Comparison of ENCODE assay signal across 10 cellular contexts in the genomic region with DNA sequence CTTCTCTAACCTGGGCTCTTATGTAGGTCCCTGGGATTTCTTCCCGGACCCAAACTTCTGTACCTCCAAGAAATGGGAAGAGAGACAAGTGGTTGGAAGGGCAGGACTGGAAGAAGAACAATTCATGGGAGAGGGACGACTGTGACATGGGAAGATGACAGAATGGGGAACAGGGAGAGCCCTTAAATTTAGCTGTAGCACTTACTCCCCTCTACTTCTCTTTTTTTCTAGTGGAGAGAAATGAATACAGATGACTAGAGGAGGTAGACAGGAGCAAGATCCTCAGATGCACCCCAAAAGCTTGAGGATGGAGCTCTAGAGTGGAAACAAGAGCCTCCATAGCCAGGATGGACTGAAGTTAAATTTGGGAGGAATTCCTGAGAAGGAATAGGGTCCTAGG. TPM values are rescaled to one million over a fixed set of nuclear protein-coding genes. Genes with fewer than 3 reads are reported as not detected.
DNase-seq lines count a peak whose midpoint lies in the region; ATAC-seq and TF ChIP-seq lines count a peak whose summit lies in the region.
"Had no signal": no experiment of that assay in that cellular context is flagged by ENCODE, and none has a peak within 500 bp of the region (broad histone marks: within the 10 kb centered on the region; RNA-seq: fewer than 3 reads in every experiment).

No MANE protein-coding gene starts in this region.

- peak overlapping the region; percentile 13 to 97 (median 67) for H3K27ac ChIP-seq in Peyer's patch
- peak overlapping the region in 3 of 4 donors; percentile 50 to 98 (median 97) for H3K27ac ChIP-seq in esophagus muscularis mucosa (replicated peaks in 1 of 4)
- peak overlapping the region; percentile 90 for H3K27ac ChIP-seq in subcutaneous abdominal adipose tissue (ENCODE audit: low read depth, low read length)
- H3K27ac ChIP-seq: brain microvascular endothelial cell had no signal

- TF ChIP-seq POLR2A in Peyer's patch (IDR thresholded peaks at IDR 0.05) (no peak), esophagus muscularis mucosa (IDR thresholded peaks at IDR 0.05; ENCODE audit: low read depth) (no peak)

- H3K9me3 Mint-ChIP-seq in activated CD8-positive, alpha-beta memory T cell treated with anti-CD3 and anti-CD28 coated beads, Interleukin-2, amount 10 ng/mL, durations not matched to agents 7 days and 5 days (ENCODE audit: low read depth) = no peaks in the 10 kb centered on the region

- H3K4me3 Mint-ChIP-seq in activated CD8-positive, alpha-beta memory T cell treated with anti-CD3 and anti-CD28 coated beads, Interleukin-2, amount 10 ng/mL, durations not matched to agents 7 days and 5 days = peak overlapping the region; percentile 92

- H3K36me3 ChIP-seq in Peyer's patch = no peaks in the 10 kb centered on the region
- H3K36me3 ChIP-seq in esophagus muscularis mucosa = peaks cover 0 to 11% (median 0%) of the 10 kb centered on the region in 4 donors
- H3K36me3 ChIP-seq in subcutaneous abdominal adipose tissue (ENCODE audit: control insufficient read depth in 5 of 5, insufficient read depth in 5 of 5, low read length in 5 of 5) = peaks cover 0 to 4% (median 0%) of the 10 kb centered on the region in 5 donors
- H3K36me3 ChIP-seq in MG63 = peaks cover 3% of the 10 kb centered on the region; the same call in 1 of the 2 replicates

- H3K9ac ChIP-seq in subcutaneous abdominal adipose tissue (ENCODE audit: low read length in 5 of 5) = peak overlapping the region in 2 of 5 donors; percentile 1 to 8

- TF ChIP-seq CTCF in Peyer's patch (IDR thresholded peaks at IDR 0.05) (no peak), esophagus muscularis mucosa (IDR thresholded peaks at IDR 0.05) (no peak)

- peak overlapping the region; percentile 89 for H3K27ac Mint-ChIP-seq in activated CD8-positive, alpha-beta memory T cell treated with anti-CD3 and anti-CD28 coated beads, Interleukin-2, amount 10 ng/mL, durations not matched to agents 7 days and 5 days

- H3K4me3 ChIP-seq in Peyer's patch (peak overlapping the region in 3 of 4 donors; percentile 25 to 96 (median 74)), esophagus muscularis mucosa (peak overlapping the region in 3 of 4 donors; percentile 4 to 99 (median 92)), subcutaneous abdominal adipose tissue (ENCODE audit: low read depth in 1 of 5, low read length in 5 of 5) (peak overlapping the region; percentile 77 to 87 (median 84)), MG63 (no peak overlapping the region)

- H3K4me1 Mint-ChIP-seq in activated CD8-positive, alpha-beta memory T cell treated with anti-CD3 and anti-CD28 coated beads, Interleukin-2, amount 10 ng/mL, durations not matched to agents 7 days and 5 days = peaks cover 66% of the 10 kb centered on the region

- H3K27me3 ChIP-seq in Peyer's patch (no peaks in the 10 kb centered on the region), esophagus muscularis mucosa (no peaks in the 10 kb centered on the region), subcutaneous abdominal adipose tissue (ENCODE audit: control insufficient read depth in 5 of 5, insufficient read depth in 4 of 5, low read length in 5 of 5) (no peaks in the 10 kb centered on the region), MG63 (no peaks in the 10 kb centered on the region)
- H3K27me3 ChIP-seq: brain microvascular endothelial cell had no signal

- H3K9me3 ChIP-seq in Peyer's patch (no peaks in the 10 kb centered on the region), esophagus muscularis mucosa (no peaks in the 10 kb centered on the region), subcutaneous abdominal adipose tissue (ENCODE audit: control insufficient read depth in 5 of 5, low read length in 5 of 5) (no peaks in the 10 kb centered on the region), MG63 (no peaks in the 10 kb centered on the region)

- H3K27me3 Mint-ChIP-seq in activated CD8-positive, alpha-beta memory T cell treated with anti-CD3 and anti-CD28 coated beads, Interleukin-2, amount 10 ng/mL, durations not matched to agents 7 days and 5 days = no peaks in the 10 kb centered on the region

- no peak for TF ChIP-seq EP300 in esophagus muscularis mucosa (IDR thresholded peaks at IDR 0.05)

- H3K4me1 ChIP-seq in Peyer's patch (peaks cover 0 to 61% (median 45%) of the 10 kb centered on the region in 4 donors), esophagus muscularis mucosa (peaks cover 56 to 78% (median 69%) of the 10 kb centered on the region in 4 donors), subcutaneous abdominal adipose tissue (ENCODE audit: control insufficient read depth in 5 of 5, insufficient read depth in 5 of 5, low read length in 5 of 5) (peaks cover 18 to 75% (median 65%) of the 10 kb centered on the region in 5 donors)

- WGBS in esophagus muscularis mucosa = 78% methylated on average over 2 of the region's 2 CpGs

- peaks cover 46% of the 10 kb centered on the region for H3K36me3 Mint-ChIP-seq in activated CD8-positive, alpha-beta memory T cell treated with anti-CD3 and anti-CD28 coated beads, Interleukin-2, amount 10 ng/mL, durations not matched to agents 7 days and 5 days

- no peak for DNase-seq in activated CD8-positive, alpha-beta memory T cell treated with anti-CD3 and anti-CD28 coated beads, Interleukin-2, amount 10 ng/mL, durations not matched to agents 7 days and 5 days
- no peak for DNase-seq in activated CD8-positive, alpha-beta memory T cell treated with anti-CD3 and anti-CD28 coated beads, Interleukin-2, amount 50 U/mL, for 4 hours
- DNase-seq in Peyer's patch (no peak), esophagus muscularis mucosa (ENCODE audit: extremely low spot score) (no peak), NCI-H82 (lab: John Stamatoyannopoulos, UW) (no peak), HK-2 (ENCODE audit: unreplicated experiment) (no peak), MG63 (no peak)
- DNase-seq: NCI-H146 had no signal

- CTCF ChIA-PET in activated CD8-positive, alpha-beta memory T cell treated with anti-CD3 and anti-CD28 coated beads, Interleukin-2, amount 10 ng/mL, durations not matched to agents 7 days and 5 days (lab: Charles Lee) = interaction anchor here (0.7 to 17.3 kb wide), 7 partner anchors 13 to 234 kb away, joined by 3 to 311 read pairs (median 26); a partner anchor contains a TSS

- intact Hi-C loops in esophagus muscularis mucosa (cut with DNase I) = loop anchor here (5.0 kb wide), 1 partner anchor 41 kb away; a partner anchor contains a TSS

- no peak for ATAC-seq in activated CD8-positive, alpha-beta memory T cell treated with anti-CD3 and anti-CD28 coated beads, Interleukin-2, amount 10 ng/mL, durations not matched to agents 7 days and 5 days

RNA-seq across cellular contexts. Expression of a gene that starts 2.3 kb away (rescaled TPM):
- 100 to 1,000 TPM; 154 to 163 TPM for total RNA-seq in activated CD8-positive, alpha-beta memory T cell treated with anti-CD3 and anti-CD28 coated beads, Interleukin-2, amount 10 ng/mL, durations not matched to agents 7 days and 5 days
- 10 to 100 TPM; 33.8 to 83.0 (median 67.0) TPM for total RNA-seq in Peyer's patch
- 10 to 100 TPM; 53.6 to 75.5 (median 59.4) TPM for total RNA-seq in esophagus muscularis mucosa
- total RNA-seq in MG63 (2014; rRNA removed; shearing (Covaris generic); ENCODE audit: low replicate concordance) = 13.0 and 23.7 TPM in 2 replicates

RNA-seq across cellular contexts. Expression of a gene that starts 17.0 kb away (rescaled TPM):
- total RNA-seq in activated CD8-positive, alpha-beta memory T cell treated with anti-CD3 and anti-CD28 coated beads, Interleukin-2, amount 10 ng/mL, durations not matched to agents 7 days and 5 days = 100 to 1,000 TPM in 1 of 2 experiments, 10 to 100 TPM in 1; 83.5 to 104 TPM
- total RNA-seq in Peyer's patch (100 to 1,000 TPM in 1 of 4 donors, 10 to 100 TPM in 3; 36.3 to 158 (median 46.1) TPM), esophagus muscularis mucosa (100 to 1,000 TPM in 2 of 4 donors, 10 to 100 TPM in 2; 65.2 to 150 (median 92.6) TPM)
- total RNA-seq in MG63 (2014; rRNA removed; shearing (Covaris generic); ENCODE audit: low replicate concordance) = 13.4 and 16.5 TPM in 2 replicates

RNA-seq across cellular contexts. Expression of a gene that starts 30.1 kb away (rescaled TPM):
- 10 to 100 TPM; 22.7 to 23.5 TPM for total RNA-seq in activated CD8-positive, alpha-beta memory T cell treated with anti-CD3 and anti-CD28 coated beads, Interleukin-2, amount 10 ng/mL, durations not matched to agents 7 days and 5 days
- 10 to 100 TPM in 3 of 4 donors, 1 to 10 TPM in 1; 9.1 to 67.2 (median 53.7) TPM for total RNA-seq in Peyer's patch
- 1 to 10 TPM; 5.1 to 7.4 (median 7.0) TPM for total RNA-seq in esophagus muscularis mucosa
- total RNA-seq in MG63 (2014; rRNA removed; shearing (Covaris generic); ENCODE audit: low replicate concordance) = 8.1 and 8.9 TPM in 2 replicates

RNA-seq across cellular contexts. Expression of a gene that starts 41.1 kb away (rescaled TPM):
- total RNA-seq in activated CD8-positive, alpha-beta memory T cell treated with anti-CD3 and anti-CD28 coated beads, Interleukin-2, amount 10 ng/mL, durations not matched to agents 7 days and 5 days = 100 to 1,000 TPM; 106 to 108 TPM
- total RNA-seq in Peyer's patch (100 to 1,000 TPM in 1 of 4 donors, 10 to 100 TPM in 3; 67.7 to 113 (median 86.8) TPM), esophagus muscularis mucosa (100 to 1,000 TPM in 1 of 4 donors, 10 to 100 TPM in 3; 67.7 to 117 (median 89.8) TPM)
- total RNA-seq in MG63 (2014; rRNA removed; shearing (Covaris generic); ENCODE audit: low replicate concordance) = 99.7 and 106 TPM in 2 replicates
